In the genomic region with DNA sequence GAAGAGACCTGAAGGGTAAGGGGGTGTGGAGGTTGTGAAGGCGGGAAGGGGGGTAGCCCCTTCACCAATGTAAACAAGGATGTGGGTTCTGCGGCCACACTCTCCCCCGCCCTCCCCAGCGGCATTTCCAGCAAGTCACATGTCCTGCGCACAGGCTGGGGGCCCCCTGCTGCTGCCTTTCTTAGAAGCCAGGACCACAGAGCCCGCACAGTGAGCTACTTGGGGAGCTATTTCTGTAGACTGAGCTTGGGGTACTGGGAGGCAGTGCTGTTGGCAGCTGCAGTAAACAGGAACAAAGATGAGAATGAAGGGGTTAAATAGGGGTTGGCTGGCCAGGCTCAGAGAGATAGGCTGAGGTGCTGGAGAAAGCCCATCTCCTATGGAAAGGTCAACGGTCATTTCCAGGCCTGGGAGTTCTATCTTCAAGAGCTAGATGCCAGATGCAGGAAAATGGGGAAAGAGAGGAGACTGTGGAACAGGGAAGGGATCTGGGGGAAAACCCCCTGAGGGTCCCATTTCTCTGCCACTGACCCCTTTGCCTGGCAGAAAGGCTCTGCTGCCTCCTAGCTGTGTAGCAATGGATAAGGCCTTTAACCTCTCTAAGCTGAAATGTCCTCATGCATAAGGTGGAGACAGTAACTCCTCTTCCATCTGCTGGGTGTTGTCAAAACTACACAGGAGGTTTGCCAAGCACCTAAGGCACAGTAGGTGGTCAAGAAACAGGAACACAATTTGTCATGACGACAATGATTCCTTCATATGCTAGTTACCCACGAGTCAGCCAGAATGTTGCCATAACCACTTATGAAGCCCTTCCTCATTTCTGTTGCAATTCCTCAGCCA, we compare ENCODE assay signal across 8 cellular contexts. TPM values are rescaled to one million over a fixed set of nuclear protein-coding genes. Genes with fewer than 3 reads are reported as not detected.
DNase-seq lines count a peak whose midpoint lies in the region; ATAC-seq lines count a peak whose summit lies in the region.

No MANE protein-coding gene starts in this region.

- DNase-seq in RPMI7951 (ENCODE audit: low read depth) (peak; percentile 10), activated gamma-delta T cell (lab: John Stamatoyannopoulos, UW) (peak; percentile 62), iris pigment epithelial cell (ENCODE audit: low read depth) (peak; percentile 69), NCI-H187 (lab: John Stamatoyannopoulos, UW) (no peak), NCI-H146 (lab: John Stamatoyannopoulos, UW) (no peak)
- peak; percentile 80 to 89 for DNase-seq in stimulated activated CD8-positive, alpha-beta memory T cell treated with anti-CD3 and anti-CD28 coated beads, Interleukin-2, amount 100 ng/mL, for 48 hours (ENCODE audit: low read depth in 2 of 2)

- ATAC-seq in GM18508 (IDR thresholded peaks at IDR 0.05; ENCODE audit: insufficient read depth, unreplicated experiment): peak; percentile 33
- peak; percentile 43 for ATAC-seq in HG02884 (IDR thresholded peaks at IDR 0.05; ENCODE audit: unreplicated experiment)

RNA-seq across cellular contexts. Expression of a gene that starts 18.5 kb away (rescaled TPM):
- 21.3 and 22.0 TPM in 2 replicates for total RNA-seq in RPMI7951 (2014; rRNA removed; shearing (Covaris generic))

RNA-seq across cellular contexts. Expression of a gene that starts 20.1 kb away (rescaled TPM):
- total RNA-seq in RPMI7951 (2014; rRNA removed; shearing (Covaris generic)): 24.6 and 28.7 TPM in 2 replicates

RNA-seq across cellular contexts. Expression of a gene that starts 25.8 kb away (rescaled TPM):
- 29.9 and 40.6 TPM in 2 replicates for total RNA-seq in RPMI7951 (2014; rRNA removed; shearing (Covaris generic))

RNA-seq across cellular contexts. Expression of a gene that starts 34.4 kb away (rescaled TPM):
- 0.59 and 1.4 TPM in 2 replicates for total RNA-seq in RPMI7951 (2014; rRNA removed; shearing (Covaris generic))

RNA-seq across cellular contexts. Expression of a gene that starts 39.6 kb away (rescaled TPM):
- total RNA-seq in RPMI7951 (2014; rRNA removed; shearing (Covaris generic)): 74.1 and 75.8 TPM in 2 replicates

Comparison
In these comparisons a context has a peak if more than half of its experiments do, and no peak if none do; other contexts are left out.
1. DNase-seq: peak in RPMI7951 (single experiment), activated gamma-delta T cell (single experiment), iris pigment epithelial cell (single experiment) and stimulated activated CD8-positive, alpha-beta memory T cell treated with anti-CD3 and anti-CD28 coated beads, Interleukin-2, amount 100 ng/mL, for 48 hours (2 of 2); none in NCI-H187 (0 of 2) and NCI-H146 (single experiment).